In the genomic region with DNA sequence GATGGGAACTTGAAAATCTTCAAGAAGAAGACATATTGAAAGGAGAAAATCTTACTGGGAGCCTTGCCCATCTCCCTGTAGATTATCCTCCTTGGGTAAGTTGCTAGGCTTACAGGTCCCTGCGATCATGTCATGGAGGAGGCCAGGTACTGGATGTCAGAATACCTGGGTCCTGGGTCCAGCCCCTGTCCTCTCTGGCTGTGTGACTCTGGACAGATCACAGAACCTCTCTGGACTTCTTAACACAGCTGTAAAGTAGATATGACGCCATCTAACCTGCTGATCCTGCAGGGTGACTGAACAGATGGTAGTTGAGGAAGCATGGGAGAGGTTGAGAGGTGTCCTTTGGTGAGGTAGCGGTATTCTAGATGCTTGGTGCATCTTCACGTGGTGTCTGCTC, we compare ENCODE assay signal across 2 cellular contexts.
TF ChIP-seq lines count a peak whose summit lies in the region.

No MANE protein-coding gene starts in this region.

TF ChIP-seq in K562, 482 proteins besides CTCF, POLR2A, EP300 and RAD21 (continues in another document):
- 0 out of 2 replicates have a peak, but pooled peaks have one; percentile 20 for TF ChIP-seq BCOR (IDR thresholded peaks at IDR 0.05)
- TF ChIP-seq, protein P1, sequence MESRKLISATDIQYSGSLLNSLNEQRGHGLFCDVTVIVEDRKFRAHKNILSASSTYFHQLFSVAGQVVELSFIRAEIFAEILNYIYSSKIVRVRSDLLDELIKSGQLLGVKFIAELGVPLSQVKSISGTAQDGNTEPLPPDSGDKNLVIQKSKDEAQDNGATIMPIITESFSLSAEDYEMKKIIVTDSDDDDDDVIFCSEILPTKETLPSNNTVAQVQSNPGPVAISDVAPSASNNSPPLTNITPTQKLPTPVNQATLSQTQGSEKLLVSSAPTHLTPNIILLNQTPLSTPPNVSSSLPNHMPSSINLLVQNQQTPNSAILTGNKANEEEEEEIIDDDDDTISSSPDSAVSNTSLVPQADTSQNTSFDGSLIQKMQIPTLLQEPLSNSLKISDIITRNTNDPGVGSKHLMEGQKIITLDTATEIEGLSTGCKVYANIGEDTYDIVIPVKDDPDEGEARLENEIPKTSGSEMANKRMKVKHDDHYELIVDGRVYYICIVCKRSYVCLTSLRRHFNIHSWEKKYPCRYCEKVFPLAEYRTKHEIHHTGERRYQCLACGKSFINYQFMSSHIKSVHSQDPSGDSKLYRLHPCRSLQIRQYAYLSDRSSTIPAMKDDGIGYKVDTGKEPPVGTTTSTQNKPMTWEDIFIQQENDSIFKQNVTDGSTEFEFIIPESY (CRISPR knock-in tag; IDR thresholded peaks at IDR 0.05) = 0 out of 2 replicates have a peak, but pooled peaks have one; percentile 16
- TF ChIP-seq, protein P2, sequence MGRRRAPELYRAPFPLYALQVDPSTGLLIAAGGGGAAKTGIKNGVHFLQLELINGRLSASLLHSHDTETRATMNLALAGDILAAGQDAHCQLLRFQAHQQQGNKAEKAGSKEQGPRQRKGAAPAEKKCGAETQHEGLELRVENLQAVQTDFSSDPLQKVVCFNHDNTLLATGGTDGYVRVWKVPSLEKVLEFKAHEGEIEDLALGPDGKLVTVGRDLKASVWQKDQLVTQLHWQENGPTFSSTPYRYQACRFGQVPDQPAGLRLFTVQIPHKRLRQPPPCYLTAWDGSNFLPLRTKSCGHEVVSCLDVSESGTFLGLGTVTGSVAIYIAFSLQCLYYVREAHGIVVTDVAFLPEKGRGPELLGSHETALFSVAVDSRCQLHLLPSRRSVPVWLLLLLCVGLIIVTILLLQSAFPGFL (CRISPR knock-in tag; IDR thresholded peaks at IDR 0.05) = no peak
- no peak for TF ChIP-seq HMG20B (CRISPR knock-in tag; IDR thresholded peaks at IDR 0.05)
- TF ChIP-seq ZNF311 (CRISPR knock-in tag; IDR thresholded peaks at IDR 0.05) = no peak
- TF ChIP-seq EWSR1 (IDR thresholded peaks at IDR 0.05; ENCODE audit: borderline replicate concordance, low read depth, partially characterized antibody) = no peak
- TF ChIP-seq, protein P3, sequence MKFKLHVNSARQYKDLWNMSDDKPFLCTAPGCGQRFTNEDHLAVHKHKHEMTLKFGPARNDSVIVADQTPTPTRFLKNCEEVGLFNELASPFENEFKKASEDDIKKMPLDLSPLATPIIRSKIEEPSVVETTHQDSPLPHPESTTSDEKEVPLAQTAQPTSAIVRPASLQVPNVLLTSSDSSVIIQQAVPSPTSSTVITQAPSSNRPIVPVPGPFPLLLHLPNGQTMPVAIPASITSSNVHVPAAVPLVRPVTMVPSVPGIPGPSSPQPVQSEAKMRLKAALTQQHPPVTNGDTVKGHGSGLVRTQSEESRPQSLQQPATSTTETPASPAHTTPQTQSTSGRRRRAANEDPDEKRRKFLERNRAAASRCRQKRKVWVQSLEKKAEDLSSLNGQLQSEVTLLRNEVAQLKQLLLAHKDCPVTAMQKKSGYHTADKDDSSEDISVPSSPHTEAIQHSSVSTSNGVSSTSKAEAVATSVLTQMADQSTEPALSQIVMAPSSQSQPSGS (CRISPR knock-in tag; IDR thresholded peaks at IDR 0.05) = no peak
- peak; percentile 8 for TF ChIP-seq RBM25 (IDR thresholded peaks at IDR 0.05; ENCODE audit: low read depth, low read length, severe bottlenecking)
- TF ChIP-seq ZFP36 (IDR thresholded peaks at IDR 0.05; ENCODE audit: low read depth, low read length, partially characterized antibody) = peak; percentile 35
- TF ChIP-seq, protein P4, sequence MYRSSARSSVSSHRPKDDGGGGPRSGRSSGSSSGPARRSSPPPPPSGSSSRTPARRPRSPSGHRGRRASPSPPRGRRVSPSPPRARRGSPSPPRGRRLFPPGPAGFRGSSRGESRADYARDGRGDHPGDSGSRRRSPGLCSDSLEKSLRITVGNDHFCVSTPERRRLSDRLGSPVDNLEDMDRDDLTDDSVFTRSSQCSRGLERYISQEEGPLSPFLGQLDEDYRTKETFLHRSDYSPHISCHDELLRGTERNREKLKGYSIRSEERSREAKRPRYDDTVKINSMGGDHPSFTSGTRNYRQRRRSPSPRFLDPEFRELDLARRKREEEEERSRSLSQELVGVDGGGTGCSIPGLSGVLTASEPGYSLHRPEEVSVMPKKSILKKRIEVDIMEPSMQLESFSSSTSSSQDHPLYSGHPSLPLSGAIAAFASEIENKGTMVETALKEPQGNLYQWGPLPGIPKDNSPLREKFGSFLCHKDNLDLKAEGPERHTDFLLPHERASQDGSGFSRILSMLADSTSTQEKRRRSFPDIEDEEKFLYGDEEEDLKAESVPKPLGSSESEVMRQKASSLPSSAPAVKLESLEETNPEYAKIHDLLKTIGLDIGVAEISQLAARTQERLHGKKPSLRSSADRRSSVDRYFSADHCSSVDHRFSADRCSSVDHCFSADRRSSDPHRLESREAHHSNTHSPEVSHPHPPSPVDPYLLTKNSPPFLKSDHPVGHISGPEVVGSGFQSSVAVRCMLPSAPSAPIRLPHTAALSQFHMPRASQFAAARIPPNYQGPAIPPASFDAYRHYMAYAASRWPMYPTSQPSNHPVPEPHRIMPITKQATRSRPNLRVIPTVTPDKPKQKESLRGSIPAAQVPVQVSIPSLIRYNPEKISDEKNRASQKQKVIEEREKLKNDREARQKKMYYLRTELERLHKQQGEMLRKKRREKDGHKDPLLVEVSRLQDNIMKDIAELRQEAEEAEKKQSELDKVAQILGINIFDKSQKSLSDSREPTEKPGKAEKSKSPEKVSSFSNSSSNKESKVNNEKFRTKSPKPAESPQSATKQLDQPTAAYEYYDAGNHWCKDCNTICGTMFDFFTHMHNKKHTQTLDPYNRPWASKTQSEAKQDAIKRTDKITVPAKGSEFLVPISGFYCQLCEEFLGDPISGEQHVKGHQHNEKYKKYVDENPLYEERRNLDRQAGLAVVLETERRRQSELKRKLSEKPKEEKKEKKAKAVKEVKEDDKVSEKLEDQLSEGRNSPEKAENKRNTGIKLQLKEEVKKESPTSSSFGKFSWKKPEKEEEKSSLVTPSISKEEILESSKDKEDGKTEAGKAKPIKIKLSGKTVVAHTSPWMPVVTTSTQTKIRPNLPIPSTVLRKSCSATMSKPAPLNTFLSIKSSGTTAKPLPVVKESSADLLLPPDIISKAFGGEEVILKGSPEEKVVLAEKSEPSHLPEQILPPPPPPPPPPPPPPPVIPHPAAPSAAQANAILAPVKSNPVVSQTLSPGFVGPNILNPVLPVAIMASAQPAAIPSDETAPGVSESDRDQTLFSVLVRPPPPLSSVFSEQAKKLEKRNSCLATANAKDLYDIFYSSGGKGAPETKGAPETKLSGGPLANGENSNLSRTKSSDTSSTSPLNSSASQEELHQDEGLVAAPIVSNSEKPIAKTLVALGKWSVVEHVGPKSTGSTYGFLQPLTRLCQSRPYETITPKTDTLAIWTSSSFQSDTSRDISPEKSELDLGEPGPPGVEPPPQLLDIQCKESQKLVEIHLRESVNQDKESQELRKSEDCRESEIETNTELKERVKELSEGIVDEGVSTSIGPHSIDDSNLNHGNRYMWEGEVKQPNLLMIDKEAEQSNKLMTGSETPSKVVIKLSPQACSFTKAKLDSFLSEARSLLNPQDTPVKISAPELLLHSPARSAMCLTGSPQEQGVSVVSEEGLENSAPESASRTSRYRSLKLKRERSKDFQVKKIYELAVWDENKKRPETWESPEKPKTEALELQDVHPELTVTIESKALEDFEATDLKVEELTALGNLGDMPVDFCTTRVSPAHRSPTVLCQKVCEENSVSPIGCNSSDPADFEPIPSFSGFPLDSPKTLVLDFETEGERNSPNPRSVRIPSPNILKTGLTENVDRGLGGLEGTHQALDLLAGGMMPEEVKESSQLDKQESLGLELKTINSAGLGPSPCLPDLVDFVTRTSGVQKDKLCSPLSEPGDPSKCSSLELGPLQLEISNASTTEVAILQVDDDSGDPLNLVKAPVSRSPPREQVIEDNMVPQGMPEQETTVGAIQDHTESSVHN (IDR thresholded peaks at IDR 0.05; ENCODE audit: borderline replicate concordance in 1 of 2, low read depth in 1 of 2) = no peak
- TF ChIP-seq DACH1 (IDR thresholded peaks at IDR 0.05; ENCODE audit: partially characterized antibody) = no peak

TF ChIP-seq in HepG2, 621 proteins besides CTCF, POLR2A, EP300 and RAD21:
- 0 out of 2 replicates have a peak, but pooled peaks have one; percentile 9 for TF ChIP-seq ZIK1 (CRISPR knock-in tag; IDR thresholded peaks at IDR 0.05; ENCODE audit: borderline replicate concordance, low read depth)
- TF ChIP-seq ZNF768 (CRISPR knock-in tag; IDR thresholded peaks at IDR 0.05) = peak; percentile 85
- no peak for TF ChIP-seq HDAC6 (IDR thresholded peaks at IDR 0.05; ENCODE audit: low read depth, low read length)
- TF ChIP-seq, protein P1 (CRISPR knock-in tag; IDR thresholded peaks at IDR 0.05) = 0 out of 2 replicates have a peak, but pooled peaks have one; percentile 43
- TF ChIP-seq, protein P5, sequence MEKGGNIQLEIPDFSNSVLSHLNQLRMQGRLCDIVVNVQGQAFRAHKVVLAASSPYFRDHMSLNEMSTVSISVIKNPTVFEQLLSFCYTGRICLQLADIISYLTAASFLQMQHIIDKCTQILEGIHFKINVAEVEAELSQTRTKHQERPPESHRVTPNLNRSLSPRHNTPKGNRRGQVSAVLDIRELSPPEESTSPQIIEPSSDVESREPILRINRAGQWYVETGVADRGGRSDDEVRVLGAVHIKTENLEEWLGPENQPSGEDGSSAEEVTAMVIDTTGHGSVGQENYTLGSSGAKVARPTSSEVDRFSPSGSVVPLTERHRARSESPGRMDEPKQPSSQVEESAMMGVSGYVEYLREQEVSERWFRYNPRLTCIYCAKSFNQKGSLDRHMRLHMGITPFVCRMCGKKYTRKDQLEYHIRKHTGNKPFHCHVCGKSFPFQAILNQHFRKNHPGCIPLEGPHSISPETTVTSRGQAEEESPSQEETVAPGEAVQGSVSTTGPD (CRISPR knock-in tag; IDR thresholded peaks at IDR 0.05) = no peak
- TF ChIP-seq, protein P6, sequence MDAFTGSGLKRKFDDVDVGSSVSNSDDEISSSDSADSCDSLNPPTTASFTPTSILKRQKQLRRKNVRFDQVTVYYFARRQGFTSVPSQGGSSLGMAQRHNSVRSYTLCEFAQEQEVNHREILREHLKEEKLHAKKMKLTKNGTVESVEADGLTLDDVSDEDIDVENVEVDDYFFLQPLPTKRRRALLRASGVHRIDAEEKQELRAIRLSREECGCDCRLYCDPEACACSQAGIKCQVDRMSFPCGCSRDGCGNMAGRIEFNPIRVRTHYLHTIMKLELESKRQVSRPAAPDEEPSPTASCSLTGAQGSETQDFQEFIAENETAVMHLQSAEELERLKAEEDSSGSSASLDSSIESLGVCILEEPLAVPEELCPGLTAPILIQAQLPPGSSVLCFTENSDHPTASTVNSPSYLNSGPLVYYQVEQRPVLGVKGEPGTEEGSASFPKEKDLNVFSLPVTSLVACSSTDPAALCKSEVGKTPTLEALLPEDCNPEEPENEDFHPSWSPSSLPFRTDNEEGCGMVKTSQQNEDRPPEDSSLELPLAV (CRISPR knock-in tag; conservative IDR thresholded peaks at IDR 0.05; ENCODE audit: low read depth) = no peak
TF ChIP-seq in HepG2: peak in this region for 3.
